ENCODE assay signal across 1 cellular context in genomic region chr18:12946549-12947354, GRCh38.
TF ChIP-seq lines count a peak whose summit lies in the region.

No MANE protein-coding gene starts in this region.

TF ChIP-seq in HEK293, 187 proteins besides CTCF, POLR2A, EP300 and RAD21 (continued from another document and continues in another):
- TF ChIP-seq ZNF2 (tag by site-specific recombination; IDR thresholded peaks at IDR 0.05) (no peak), HOXA7 (CRISPR knock-in tag; IDR thresholded peaks at IDR 0.05; ENCODE audit: borderline replicate concordance) (no peak), ZNF660 (tag by site-specific recombination; IDR thresholded peaks at IDR 0.05) (no peak), ZNF561 (tag by site-specific recombination; IDR thresholded peaks at IDR 0.05; ENCODE audit: borderline replicate concordance) (no peak), ZNF580 (tag by site-specific recombination; IDR thresholded peaks at IDR 0.05) (no peak), ZNF571 (tag by site-specific recombination; IDR thresholded peaks at IDR 0.05) (no peak), ZNF677 (tag by site-specific recombination; IDR thresholded peaks at IDR 0.05) (no peak), ZNF311 (tag by site-specific recombination; IDR thresholded peaks at IDR 0.05; ENCODE audit: borderline replicate concordance) (no peak), ZSCAN16 (tag by site-specific recombination; IDR thresholded peaks at IDR 0.05) (no peak), ZSCAN23 (tag by site-specific recombination; IDR thresholded peaks at IDR 0.05) (no peak), ZNF248 (tag by site-specific recombination; IDR thresholded peaks at IDR 0.05) (no peak), ZNF654 (tag by site-specific recombination; IDR thresholded peaks at IDR 0.05; ENCODE audit: low read depth) (no peak), ZNF146 (tag by site-specific recombination; IDR thresholded peaks at IDR 0.05) (no peak), ZNF221 (tag by site-specific recombination; IDR thresholded peaks at IDR 0.05; ENCODE audit: borderline replicate concordance) (no peak), ZBTB20 (tag by site-specific recombination; IDR thresholded peaks at IDR 0.05) (peak; percentile 80; the same call in 1 of the 2 replicates), ZNF658 (tag by site-specific recombination; IDR thresholded peaks at IDR 0.05) (no peak), ZFP41 (tag by site-specific recombination; IDR thresholded peaks at IDR 0.05; ENCODE audit: borderline replicate concordance) (no peak), ZNF426 (tag by site-specific recombination; IDR thresholded peaks at IDR 0.05) (no peak), GLI4 (tag by site-specific recombination; IDR thresholded peaks at IDR 0.05) (no peak), ZNF645 (tag by site-specific recombination; IDR thresholded peaks at IDR 0.05) (no peak), ZNF701 (tag by site-specific recombination; IDR thresholded peaks at IDR 0.05) (no peak), MZF1 (tag by site-specific recombination; IDR thresholded peaks at IDR 0.05; ENCODE audit: borderline replicate concordance) (no peak), ZNF138 (tag by site-specific recombination; IDR thresholded peaks at IDR 0.05; ENCODE audit: borderline replicate concordance) (no peak), ZNF513 (tag by site-specific recombination; IDR thresholded peaks at IDR 0.05) (no peak), ZNF341 (tag by site-specific recombination; IDR thresholded peaks at IDR 0.05; ENCODE audit: low read depth) (peak; percentile 5; the same call in 1 of the 2 replicates), PRDM2 (tag by site-specific recombination; IDR thresholded peaks at IDR 0.05; ENCODE audit: borderline replicate concordance) (no peak), ZNF791 (tag by site-specific recombination; IDR thresholded peaks at IDR 0.05) (no peak), ZNF354C (tag by site-specific recombination; IDR thresholded peaks at IDR 0.05; ENCODE audit: borderline replicate concordance, low read depth) (no peak), ZNF837 (tag by site-specific recombination; IDR thresholded peaks at IDR 0.05) (no peak), ZNF560 (tag by site-specific recombination; IDR thresholded peaks at IDR 0.05; ENCODE audit: borderline replicate concordance) (no peak), ZBTB21 (tag by site-specific recombination; IDR thresholded peaks at IDR 0.05) (no peak), ZNF670 (tag by site-specific recombination; IDR thresholded peaks at IDR 0.05; ENCODE audit: low read depth) (no peak), GFI1B (tag by site-specific recombination; IDR thresholded peaks at IDR 0.05) (no peak), IKZF3 (tag by site-specific recombination; IDR thresholded peaks at IDR 0.05) (0 out of 2 replicates have a peak, but pooled peaks have one; percentile 33), ZNF175 (tag by site-specific recombination; IDR thresholded peaks at IDR 0.05) (no peak), ZNF768 (tag by site-specific recombination; IDR thresholded peaks at IDR 0.05) (no peak), ZNF48 (tag by site-specific recombination; IDR thresholded peaks at IDR 0.05) (no peak), ZNF132 (tag by site-specific recombination; IDR thresholded peaks at IDR 0.05; ENCODE audit: borderline replicate concordance) (no peak), ZNF274 (IDR thresholded peaks at IDR 0.05; ENCODE audit: low read length) (no peak), ZNF274 (tag by site-specific recombination; IDR thresholded peaks at IDR 0.05; ENCODE audit: borderline replicate concordance) (no peak), ZNF404 (tag by site-specific recombination; IDR thresholded peaks at IDR 0.05) (no peak), ZNF416 (tag by site-specific recombination; IDR thresholded peaks at IDR 0.05) (no peak), ATF2 (tag by site-specific recombination; IDR thresholded peaks at IDR 0.05; ENCODE audit: low read depth) (no peak)
- TF ChIP-seq, protein P1, sequence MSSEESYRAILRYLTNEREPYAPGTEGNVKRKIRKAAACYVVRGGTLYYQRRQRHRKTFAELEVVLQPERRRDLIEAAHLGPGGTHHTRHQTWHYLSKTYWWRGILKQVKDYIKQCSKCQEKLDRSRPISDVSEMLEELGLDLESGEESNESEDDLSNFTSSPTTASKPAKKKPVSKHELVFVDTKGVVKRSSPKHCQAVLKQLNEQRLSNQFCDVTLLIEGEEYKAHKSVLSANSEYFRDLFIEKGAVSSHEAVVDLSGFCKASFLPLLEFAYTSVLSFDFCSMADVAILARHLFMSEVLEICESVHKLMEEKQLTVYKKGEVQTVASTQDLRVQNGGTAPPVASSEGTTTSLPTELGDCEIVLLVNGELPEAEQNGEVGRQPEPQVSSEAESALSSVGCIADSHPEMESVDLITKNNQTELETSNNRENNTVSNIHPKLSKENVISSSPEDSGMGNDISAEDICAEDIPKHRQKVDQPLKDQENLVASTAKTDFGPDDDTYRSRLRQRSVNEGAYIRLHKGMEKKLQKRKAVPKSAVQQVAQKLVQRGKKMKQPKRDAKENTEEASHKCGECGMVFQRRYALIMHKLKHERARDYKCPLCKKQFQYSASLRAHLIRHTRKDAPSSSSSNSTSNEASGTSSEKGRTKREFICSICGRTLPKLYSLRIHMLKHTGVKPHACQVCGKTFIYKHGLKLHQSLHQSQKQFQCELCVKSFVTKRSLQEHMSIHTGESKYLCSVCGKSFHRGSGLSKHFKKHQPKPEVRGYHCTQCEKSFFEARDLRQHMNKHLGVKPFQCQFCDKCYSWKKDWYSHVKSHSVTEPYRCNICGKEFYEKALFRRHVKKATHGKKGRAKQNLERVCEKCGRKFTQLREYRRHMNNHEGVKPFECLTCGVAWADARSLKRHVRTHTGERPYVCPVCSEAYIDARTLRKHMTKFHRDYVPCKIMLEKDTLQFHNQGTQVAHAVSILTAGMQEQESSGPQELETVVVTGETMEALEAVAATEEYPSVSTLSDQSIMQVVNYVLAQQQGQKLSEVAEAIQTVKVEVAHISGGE (tag by site-specific recombination; conservative IDR thresholded peaks at IDR 0.05; ENCODE audit: low read depth) = peak; percentile 60
- TF ChIP-seq, protein P2, sequence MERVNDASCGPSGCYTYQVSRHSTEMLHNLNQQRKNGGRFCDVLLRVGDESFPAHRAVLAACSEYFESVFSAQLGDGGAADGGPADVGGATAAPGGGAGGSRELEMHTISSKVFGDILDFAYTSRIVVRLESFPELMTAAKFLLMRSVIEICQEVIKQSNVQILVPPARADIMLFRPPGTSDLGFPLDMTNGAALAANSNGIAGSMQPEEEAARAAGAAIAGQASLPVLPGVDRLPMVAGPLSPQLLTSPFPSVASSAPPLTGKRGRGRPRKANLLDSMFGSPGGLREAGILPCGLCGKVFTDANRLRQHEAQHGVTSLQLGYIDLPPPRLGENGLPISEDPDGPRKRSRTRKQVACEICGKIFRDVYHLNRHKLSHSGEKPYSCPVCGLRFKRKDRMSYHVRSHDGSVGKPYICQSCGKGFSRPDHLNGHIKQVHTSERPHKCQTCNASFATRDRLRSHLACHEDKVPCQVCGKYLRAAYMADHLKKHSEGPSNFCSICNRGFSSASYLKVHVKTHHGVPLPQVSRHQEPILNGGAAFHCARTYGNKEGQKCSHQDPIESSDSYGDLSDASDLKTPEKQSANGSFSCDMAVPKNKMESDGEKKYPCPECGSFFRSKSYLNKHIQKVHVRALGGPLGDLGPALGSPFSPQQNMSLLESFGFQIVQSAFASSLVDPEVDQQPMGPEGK (tag by site-specific recombination; IDR thresholded peaks at IDR 0.05) = peak; percentile 46; the same call in 1 of the 2 replicates
- TF ChIP-seq, protein P3, sequence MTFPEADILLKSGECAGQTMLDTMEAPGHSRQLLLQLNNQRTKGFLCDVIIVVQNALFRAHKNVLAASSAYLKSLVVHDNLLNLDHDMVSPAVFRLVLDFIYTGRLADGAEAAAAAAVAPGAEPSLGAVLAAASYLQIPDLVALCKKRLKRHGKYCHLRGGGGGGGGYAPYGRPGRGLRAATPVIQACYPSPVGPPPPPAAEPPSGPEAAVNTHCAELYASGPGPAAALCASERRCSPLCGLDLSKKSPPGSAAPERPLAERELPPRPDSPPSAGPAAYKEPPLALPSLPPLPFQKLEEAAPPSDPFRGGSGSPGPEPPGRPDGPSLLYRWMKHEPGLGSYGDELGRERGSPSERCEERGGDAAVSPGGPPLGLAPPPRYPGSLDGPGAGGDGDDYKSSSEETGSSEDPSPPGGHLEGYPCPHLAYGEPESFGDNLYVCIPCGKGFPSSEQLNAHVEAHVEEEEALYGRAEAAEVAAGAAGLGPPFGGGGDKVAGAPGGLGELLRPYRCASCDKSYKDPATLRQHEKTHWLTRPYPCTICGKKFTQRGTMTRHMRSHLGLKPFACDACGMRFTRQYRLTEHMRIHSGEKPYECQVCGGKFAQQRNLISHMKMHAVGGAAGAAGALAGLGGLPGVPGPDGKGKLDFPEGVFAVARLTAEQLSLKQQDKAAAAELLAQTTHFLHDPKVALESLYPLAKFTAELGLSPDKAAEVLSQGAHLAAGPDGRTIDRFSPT (tag by site-specific recombination; IDR thresholded peaks at IDR 0.05) = no peak
